1 cellular context compared by ENCODE assay signal in genomic region chr17:69067274-69068047, GRCh38.
TF ChIP-seq lines count a peak whose summit lies in the region.

No MANE protein-coding gene starts in this region.

TF ChIP-seq in SK-N-SH, 30 proteins besides CTCF, POLR2A, EP300 and RAD21 (continued from another document):
- TF ChIP-seq REST (IDR thresholded peaks at IDR 0.05; ENCODE audit: low read depth, low read length) = no peak
